ENCODE assay signal across 8 cellular contexts in genomic region chr3:20186600-20187004, GRCh38. TPM values are rescaled to one million over a fixed set of nuclear protein-coding genes. Genes with fewer than 3 reads are reported as not detected.
DNase-seq lines count a peak whose midpoint lies in the region; ATAC-seq and TF ChIP-seq lines count a peak whose summit lies in the region.

No MANE protein-coding gene starts in this region.

- ATAC-seq in GM18870 (IDR thresholded peaks at IDR 0.05; ENCODE audit: unreplicated experiment) (peak; percentile 3), HG03025 (IDR thresholded peaks at IDR 0.05; ENCODE audit: low FRiP score, unreplicated experiment) (peak; percentile 4)

- TF ChIP-seq POLR2A in lower leg skin (IDR thresholded peaks at IDR 0.05): no peak

- H3K36me3 ChIP-seq in ascending aorta: no peaks in the 10 kb centered on the region

- DNase-seq in ascending aorta (ENCODE audit: low spot score in 2 of 2) (no peak), lower leg skin (ENCODE audit: low spot score in 2 of 2) (no peak), NCI-H446 (lab: John Stamatoyannopoulos, UW) (no peak)
- no peak for DNase-seq in stimulated activated CD4-positive, alpha-beta T cell treated with anti-CD3 and anti-CD28 coated beads, Interleukin-2, amount 100 ng/mL, for 24 hours
- no peak for DNase-seq in NK-92 treated with Interleukin-12 subunit alpha and Interleukin-12 subunit beta, amount 100 ng/mL, for 24 hours (lab: John Stamatoyannopoulos, UW)
- DNase-seq in activated naive CD4-positive, alpha-beta T cell treated with Interleukin-2 at 50 U/mL for 16 hours: no peak

- H3K4me1 ChIP-seq in ascending aorta: peaks cover 0 to 6% of the 10 kb centered on the region in 2 donors

- H3K27ac ChIP-seq in ascending aorta: peak overlapping the region; percentile 91 to 94

- H3K27me3 ChIP-seq in ascending aorta: no peaks in the 10 kb centered on the region

- intact Hi-C loops in ascending aorta (cut with DNase I): loop anchor here (2.0 to 10.0 kb wide), 3 partner anchors 146 to 1568 kb away; partner anchors contain the start of genes KAT2B, RAB5A and ZNF385D
- intact Hi-C loops in lower leg skin (cut with DNase I; ENCODE audit: low total_unique reads): loop anchor here (5.0 kb wide), 1 partner anchor 144 kb away; the partner anchor contains the start of gene KAT2B

- peak overlapping the region; percentile 70 to 85 for H3K4me3 ChIP-seq in ascending aorta
- H3K4me3 ChIP-seq in lower leg skin (ENCODE audit: low read depth, poor library complexity, severe bottlenecking): peak overlapping the region; percentile 31

- no peaks in the 10 kb centered on the region for H3K9me3 ChIP-seq in ascending aorta

- 1 to 3% methylated on average over 9 of the region's 9 CpGs for WGBS in lower leg skin, 2 donors

- no peak for TF ChIP-seq CTCF in ascending aorta (IDR thresholded peaks at IDR 0.05)
- no peak for TF ChIP-seq CTCF in lower leg skin (IDR thresholded peaks at IDR 0.05)

RNA-seq across cellular contexts. Expression of gene SGO1, which starts 0.6 kb away (rescaled TPM):
- total RNA-seq in ascending aorta (not detected), lower leg skin (1 to 10 TPM; 1.1 to 2.2 (median 1.9) TPM)
